ENCODE assay signal across 8 cellular contexts in the genomic region with DNA sequence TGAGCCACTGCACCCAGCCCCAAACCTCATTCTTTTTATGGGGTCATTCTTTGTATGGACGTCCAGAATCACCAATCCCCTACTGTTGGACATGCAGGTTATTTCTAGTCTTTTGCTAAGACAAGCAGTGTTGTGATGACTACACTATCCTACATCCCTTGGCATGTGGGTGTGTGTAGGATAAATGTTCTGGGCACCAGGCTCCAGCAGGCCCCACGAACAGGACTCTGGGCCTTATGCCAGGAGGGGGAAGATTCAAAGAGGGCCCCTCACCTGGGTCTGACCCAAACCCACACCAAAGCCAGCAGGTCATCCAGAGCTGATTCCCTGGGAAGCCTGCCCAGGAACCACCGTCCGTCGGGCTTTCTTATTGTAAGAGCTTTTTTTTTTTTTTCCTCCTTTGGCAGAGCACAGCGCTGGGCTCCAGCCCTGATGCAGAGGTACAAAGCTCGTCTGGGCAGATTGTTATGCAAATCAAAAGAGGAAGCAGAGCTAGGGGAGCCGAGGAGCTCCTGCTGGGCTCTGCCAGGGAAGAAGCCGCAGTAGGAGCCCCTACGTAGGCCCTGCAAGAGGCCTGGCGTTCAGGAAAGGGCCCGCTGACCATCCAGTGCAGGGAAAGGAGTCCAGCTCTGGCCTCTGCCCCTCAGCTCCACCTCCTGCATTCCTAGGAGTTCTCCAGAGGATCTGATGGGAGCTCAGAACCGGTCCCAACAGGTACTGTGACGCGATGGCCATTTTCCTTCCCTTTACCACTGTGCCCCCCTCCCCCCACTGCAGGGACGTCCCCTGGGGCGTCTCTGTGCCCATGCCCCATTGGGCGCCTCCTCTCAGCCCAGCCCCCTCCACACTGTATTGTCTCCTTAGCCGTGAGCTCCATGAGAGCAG. TPM values are rescaled to one million over a fixed set of nuclear protein-coding genes. Genes with fewer than 3 reads are reported as not detected.
A peak's percentile ranks its signal among the peaks of the same experiment; 100 is the strongest.
DNase-seq lines count a peak whose midpoint lies in the region; ATAC-seq and TF ChIP-seq lines count a peak whose summit lies in the region.

No MANE protein-coding gene starts in this region.

- H2AFZ ChIP-seq in HCT116 (ENCODE audit: low read depth, low read length, poor library complexity, severe bottlenecking) = no peak overlapping the region

- BruUV-seq in HCT116 (replicated peaks; lab: Mats Ljungman, UMichigan) = no TSS peak

- H3K4me2 ChIP-seq in HCT116 (ENCODE audit: low read length) = no peak overlapping the region

- H3K9me3 ChIP-seq in HCT116 (ENCODE audit: control insufficient read depth in 1 of 2, insufficient read depth in 1 of 2, low read depth in 1 of 2, low read length in 2 of 2) = no peaks in the 10 kb centered on the region

- H3K9me2 ChIP-seq in HCT116 (ENCODE audit: insufficient read depth) = no peaks in the 10 kb centered on the region

- intact Hi-C loops in HCT116 (cut with micrococcal nuclease) = no loop called here

- CTCF ChIA-PET in HCT116 (lab: Charles Lee) = no interaction called here

- no peaks in the 10 kb centered on the region for H3K36me3 Mint-ChIP-seq in memory B cell

- no peak for TF ChIP-seq CTCF in HCT116 (IDR thresholded peaks at IDR 0.05 in 2 of 3, conservative IDR thresholded peaks at IDR 0.05 in 1 of 3; ENCODE audit: borderline replicate concordance in 1 of 3, insufficient read depth in 1 of 3, low read depth in 2 of 3, low read length in 2 of 3)
- no peak for TF ChIP-seq CTCF in astrocyte of the cerebellum (IDR thresholded peaks at IDR 0.05; ENCODE audit: low read depth, low read length, missing control alignments)

- ATAC-seq in HCT116 = peak; percentile 45
- ATAC-seq in memory B cell (ENCODE audit: low read depth) = peak; percentile 46

- peaks cover 0 to 5% of the 10 kb centered on the region in 2 experiments; a peak in 1 of 4 replicates for H3K4me1 ChIP-seq in HCT116 (ENCODE audit: control insufficient read depth in 1 of 2, insufficient read depth in 2 of 2, low read length in 2 of 2)

- no peak overlapping the region for H3K4me3 ChIP-seq in HCT116 (replicated peaks in 1 of 2; ENCODE audit: low read depth in 1 of 2, low read length in 2 of 2)
- H3K4me3 ChIP-seq in astrocyte of the cerebellum (ENCODE audit: low read depth, low read length) = no peak overlapping the region

- no peak overlapping the region for H3K9ac ChIP-seq in HCT116 (ENCODE audit: low read length)

- TF ChIP-seq POLR2A in HCT116 (IDR thresholded peaks at IDR 0.05; ENCODE audit: borderline replicate concordance, extremely low read depth, insufficient read depth, insufficient read length) = no peak

- peaks cover 30% of the 10 kb centered on the region for H3K4me1 Mint-ChIP-seq in memory B cell

- no peak overlapping the region for H3K27ac ChIP-seq in HCT116 (ENCODE audit: low read depth, low read length)

- H3K4me3 Mint-ChIP-seq in memory B cell = peak overlapping the region; percentile 71

- DNase-seq in NCI-H2107 treated with DMSO at 0.1 percent for 48 hours (lab: John Stamatoyannopoulos, UW; ENCODE audit: unreplicated experiment) (peak; percentile 35), NCI-H2107 (lab: John Stamatoyannopoulos, UW) (no peak), HCT116 (ENCODE audit: low read depth, low spot score) (no peak), NCI-H1436 (lab: John Stamatoyannopoulos, UW) (peak; percentile 69), astrocyte of the cerebellum (ENCODE audit: low read depth) (peak; percentile 72), memory B cell (ENCODE audit: low spot score in 2 of 2) (peak in 1 of 2 donors; percentile 36), DMS153 (lab: John Stamatoyannopoulos, UW) (no peak), NCI-H1694 (lab: John Stamatoyannopoulos, UW) (no peak)

- no peak overlapping the region for H3K27ac Mint-ChIP-seq in memory B cell

- no peaks in the 10 kb centered on the region for H3K27me3 ChIP-seq in HCT116 (ENCODE audit: insufficient read depth, low read length)

- no peaks in the 10 kb centered on the region for H4K20me1 ChIP-seq in HCT116 (ENCODE audit: insufficient read depth)

- TF ChIP-seq RAD21 in HCT116 (IDR thresholded peaks at IDR 0.05; ENCODE audit: low read depth) = no peak

- H3K79me2 ChIP-seq in HCT116 (ENCODE audit: insufficient read depth, low read length) = no peaks in the 10 kb centered on the region

- in situ Hi-C loops in astrocyte of the cerebellum (cut with HindIII; ENCODE audit: low sequenced_read_pairs) = no loop called here

- POLR2A ChIA-PET in HCT116 (lab: Charles Lee) = no interaction called here

- no peaks in the 10 kb centered on the region for H3K36me3 ChIP-seq in HCT116 (ENCODE audit: control insufficient read depth in 1 of 2, insufficient read depth in 2 of 2, low read length in 2 of 2)

- H3K27me3 Mint-ChIP-seq in memory B cell = no peaks in the 10 kb centered on the region

- RAD21 ChIA-PET in HCT116 (lab: Charles Lee; ENCODE audit: low non-redundant PET in 1 of 2, low total read pairs in 2 of 2, uncharacterized antibody in 2 of 2, unreplicated experiment in 2 of 2) = no interaction called here

- H3K9me3 Mint-ChIP-seq in memory B cell = no peaks in the 10 kb centered on the region

TF ChIP-seq in HCT116, 20 proteins besides CTCF, POLR2A, EP300 and RAD21:
- TF ChIP-seq EZH2phosphoT487 (IDR thresholded peaks at IDR 0.05; ENCODE audit: borderline replicate concordance) = no peak

RNA-seq across cellular contexts. Expression of a gene that starts 29.0 kb away (rescaled TPM):
- 42.0 TPM for total RNA-seq in HCT116 (2021; ENCODE audit: unreplicated experiment)
- polyA plus RNA-seq in HCT116 (2012) = 44.6 and 49.9 TPM in 2 replicates

RNA-seq across cellular contexts. Expression of a gene that starts 44.9 kb away (rescaled TPM):
- total RNA-seq in HCT116 (2021; ENCODE audit: unreplicated experiment) = 5.3 TPM
- polyA plus RNA-seq in HCT116 (2012) = 5.6 and 6.2 TPM in 2 replicates

Comparison
In these comparisons a context has a peak if more than half of its experiments do, and no peak if none do; other contexts are left out.
1. DNase-seq: peak in NCI-H2107 treated with DMSO at 0.1 percent for 48 hours (single experiment), NCI-H1436 (single experiment) and astrocyte of the cerebellum (single experiment); none in NCI-H2107 (single experiment), HCT116 (single experiment), DMS153 (single experiment) and NCI-H1694 (single experiment).